Comparison of ENCODE assay signal across 17 cellular contexts in the genomic region with DNA sequence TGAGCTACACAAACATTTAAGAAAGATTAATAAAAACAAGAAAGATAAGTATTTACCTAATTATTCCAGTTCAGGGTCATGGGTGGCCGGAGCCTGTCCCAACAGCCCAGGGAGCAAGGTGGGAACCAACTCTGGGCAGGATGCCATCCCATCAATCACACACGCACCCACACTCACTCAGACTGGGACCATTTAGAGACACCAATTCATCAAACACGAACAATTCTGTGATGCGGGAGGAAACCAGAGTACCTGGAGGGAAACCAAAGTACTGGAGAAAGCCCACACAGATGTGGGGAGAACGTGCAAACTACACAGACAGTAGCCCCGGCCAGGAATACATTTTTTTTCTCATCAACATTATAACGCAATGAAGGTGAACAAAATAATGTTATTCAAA. TPM values are rescaled to one million over a fixed set of nuclear protein-coding genes. Genes with fewer than 3 reads are reported as not detected.
DNase-seq lines count a peak whose midpoint lies in the region; ATAC-seq and TF ChIP-seq lines count a peak whose summit lies in the region.
"Had no signal": no experiment of that assay in that cellular context is flagged by ENCODE, and none has a peak within 500 bp of the region (broad histone marks: within the 10 kb centered on the region; RNA-seq: fewer than 3 reads in every experiment).

No MANE protein-coding gene starts in this region.

- ATAC-seq in HG03457 (IDR thresholded peaks at IDR 0.05; ENCODE audit: unreplicated experiment) = no peak
- ATAC-seq in GM21723 (IDR thresholded peaks at IDR 0.05; ENCODE audit: unreplicated experiment) = no peak
- no peak for ATAC-seq in HG02973 (IDR thresholded peaks at IDR 0.05; ENCODE audit: unreplicated experiment)
- ATAC-seq: body of pancreas, gastroesophageal sphincter, HepG2, right lobe of liver had no signal

- DNase-seq in DMS 273 (lab: John Stamatoyannopoulos, UW; ENCODE audit: unreplicated experiment) (peak; percentile 21), DMS 273 treated with DMSO at 0.1 percent for 48 hours (lab: John Stamatoyannopoulos, UW) (no peak), nephron progenitor cell (no peak)
- peak in 1 of 5 donors; percentile 28 for DNase-seq in CD8-positive, alpha-beta memory T cell
- DNase-seq: body of pancreas, endodermal cell, NCI-H146, NCI-H524 treated with DMSO at 0.1 percent for 48 hours had no signal

- peaks cover 64% of the 10 kb centered on the region for H3K4me1 ChIP-seq in CD8-positive, alpha-beta memory T cell (ENCODE audit: insufficient read depth, low read length)

- CTCF ChIA-PET in CD8-positive, alpha-beta memory T cell (lab: Charles Lee) = interaction anchor here (0.8 kb wide), 1 partner anchor 11 kb away, joined by 3 read pairs; no protein-coding TSS in a partner anchor

- POLR2A ChIA-PET in CD8-positive, alpha-beta memory T cell (lab: Charles Lee) = no interaction called here

- H3K9me3 Mint-ChIP-seq in CD8-positive, alpha-beta memory T cell = no peaks in the 10 kb centered on the region
- no peaks in the 10 kb centered on the region for H3K9me3 Mint-ChIP-seq in activated naive CD8-positive, alpha-beta T cell (ENCODE audit: low read depth)
- H3K9me3 Mint-ChIP-seq in nephron progenitor cell = peaks cover 24% of the 10 kb centered on the region
- H3K9me3 Mint-ChIP-seq: endodermal cell had no signal

- no peaks in the 10 kb centered on the region for H3K9me3 ChIP-seq in CD8-positive, alpha-beta memory T cell (ENCODE audit: low read length)
- H3K9me3 ChIP-seq: body of pancreas, gastroesophageal sphincter, right lobe of liver, thoracic aorta had no signal

- H3K4me3 Mint-ChIP-seq in CD8-positive, alpha-beta memory T cell = peak overlapping the region in 6 of 7 donors; percentile 29 to 61 (median 46)
- H3K4me3 Mint-ChIP-seq in activated naive CD8-positive, alpha-beta T cell = peak overlapping the region; percentile 57
- H3K4me3 Mint-ChIP-seq in nephron progenitor cell = no peak overlapping the region
- H3K4me3 Mint-ChIP-seq: endodermal cell had no signal

- no peak for TF ChIP-seq CTCF in nephron progenitor cell (IDR thresholded peaks at IDR 0.05)

- no peaks in the 10 kb centered on the region for H3K36me3 ChIP-seq in CD8-positive, alpha-beta memory T cell (ENCODE audit: insufficient read depth, low read length)
- H3K36me3 ChIP-seq: gastroesophageal sphincter, right lobe of liver, thoracic aorta had no signal

- H3K27ac ChIP-seq in CD8-positive, alpha-beta memory T cell (ENCODE audit: low read depth, low read length) = no peak overlapping the region
- H3K27ac ChIP-seq: 22Rv1, right lobe of liver, thoracic aorta had no signal

- no peak overlapping the region for H3K4me3 ChIP-seq in CD8-positive, alpha-beta memory T cell (ENCODE audit: low read length)
- H3K4me3 ChIP-seq: body of pancreas, gastroesophageal sphincter, right lobe of liver, thoracic aorta had no signal

- H3K36me3 Mint-ChIP-seq in CD8-positive, alpha-beta memory T cell = peaks cover 0 to 39% (median 17%) of the 10 kb centered on the region in 3 donors
- peaks cover 17% of the 10 kb centered on the region for H3K36me3 Mint-ChIP-seq in activated naive CD8-positive, alpha-beta T cell
- H3K36me3 Mint-ChIP-seq in nephron progenitor cell (ENCODE audit: low read depth) = peaks cover 66% of the 10 kb centered on the region

- H3K27ac Mint-ChIP-seq in CD8-positive, alpha-beta memory T cell = peak overlapping the region in 7 of 8 donors; percentile 35 to 90 (median 47)
- H3K27ac Mint-ChIP-seq in activated naive CD8-positive, alpha-beta T cell = peak overlapping the region; percentile 82
- H3K27ac Mint-ChIP-seq in nephron progenitor cell = peak overlapping the region; percentile 74
- H3K27ac Mint-ChIP-seq: endodermal cell had no signal

- peaks cover 66 to 86% (median 81%) of the 10 kb centered on the region in 3 donors for H3K4me1 Mint-ChIP-seq in CD8-positive, alpha-beta memory T cell
- peaks cover 76% of the 10 kb centered on the region for H3K4me1 Mint-ChIP-seq in activated naive CD8-positive, alpha-beta T cell (ENCODE audit: low read depth)
- peaks cover 45% of the 10 kb centered on the region for H3K4me1 Mint-ChIP-seq in nephron progenitor cell

- H3K27me3 Mint-ChIP-seq in CD8-positive, alpha-beta memory T cell = peaks cover 0 to 1% of the 10 kb centered on the region in 2 donors
- no peaks in the 10 kb centered on the region for H3K27me3 Mint-ChIP-seq in activated naive CD8-positive, alpha-beta T cell
- H3K27me3 Mint-ChIP-seq in nephron progenitor cell (ENCODE audit: low read depth, poor library complexity) = peaks cover 4% of the 10 kb centered on the region

- H3K27me3 ChIP-seq in CD8-positive, alpha-beta memory T cell (ENCODE audit: insufficient read depth, low read length, poor library complexity, severe bottlenecking) = no peaks in the 10 kb centered on the region
- H3K27me3 ChIP-seq: body of pancreas, gastroesophageal sphincter, right lobe of liver had no signal

RNA-seq across cellular contexts. Expression of gene WASF2, which starts 16.2 kb away (rescaled TPM):
- total RNA-seq in CD8-positive, alpha-beta memory T cell = 100 to 1,000 TPM; 120 to 128 TPM
- 64.1 TPM for polyA plus RNA-seq in CD8-positive, alpha-beta memory T cell
